In the genomic region with DNA sequence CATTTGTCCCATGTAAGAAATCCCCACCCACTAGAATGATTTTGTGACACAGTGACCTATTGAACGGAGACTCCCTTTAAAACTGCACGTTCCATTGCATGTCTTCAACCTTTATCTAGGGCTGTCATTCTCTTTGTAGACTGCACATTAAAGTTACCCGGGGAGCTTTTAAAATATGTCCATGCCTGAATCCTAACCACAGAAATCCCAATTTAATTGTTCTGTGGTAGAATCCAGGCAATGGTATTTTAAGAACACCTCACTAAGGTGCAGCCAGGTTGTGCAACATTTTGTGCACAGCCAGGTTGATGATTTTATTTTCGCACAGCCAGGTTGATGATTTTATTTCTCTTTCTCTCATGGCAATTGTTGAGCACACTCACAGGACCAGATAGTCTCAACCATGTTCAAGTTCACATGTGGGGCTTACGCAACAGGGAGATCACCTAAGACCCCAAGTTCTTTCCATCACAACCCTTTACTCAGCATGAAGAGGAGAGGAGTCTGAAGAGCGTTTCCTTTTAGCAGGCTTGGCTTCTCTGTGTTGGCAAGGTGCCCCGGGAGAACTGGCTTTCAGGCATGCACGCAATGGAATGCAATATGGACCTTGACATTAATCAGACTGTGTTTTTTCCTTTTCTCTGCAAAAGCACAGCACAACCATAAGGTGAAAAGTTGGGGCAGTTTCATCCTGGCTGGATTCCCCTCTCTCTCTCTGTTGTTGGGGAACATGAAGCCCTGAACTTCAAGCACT, we compare ENCODE assay signal across 11 cellular contexts.
DNase-seq lines count a peak whose midpoint lies in the region; TF ChIP-seq lines count a peak whose summit lies in the region.
"Had no signal": no experiment of that assay in that cellular context is flagged by ENCODE, and none has a peak within 500 bp of the region (broad histone marks: within the 10 kb centered on the region; RNA-seq: fewer than 3 reads in every experiment).

No MANE protein-coding gene starts in this region.

- H3K36me3 ChIP-seq in BE2C, result no peaks in the 10 kb centered on the region

- no peaks in the 10 kb centered on the region for H3K4me1 ChIP-seq in BE2C
- H3K4me1 ChIP-seq: parathyroid adenoma had no signal

- POLR2A ChIA-PET in activated CD4-positive, alpha-beta T cell treated with anti-CD3 and anti-CD28 coated beads, Interleukin-2, amount 10 ng/mL, durations not matched to agents 7 days and 5 days (lab: Charles Lee), result no interaction called here

- CTCF ChIA-PET in activated CD4-positive, alpha-beta T cell treated with anti-CD3 and anti-CD28 coated beads, Interleukin-2, amount 10 ng/mL, durations not matched to agents 7 days and 5 days (lab: Charles Lee), result no interaction called here

- H3K4me3 ChIP-seq in BE2C (ENCODE audit: low read depth, low read length), result no peak overlapping the region
- no peak overlapping the region for H3K4me3 ChIP-seq in fibroblast of the aortic adventitia (ENCODE audit: low read depth, low read length)

- H3K4me3 Mint-ChIP-seq in nephron progenitor cell, result peak overlapping the region; percentile 14
- no peak overlapping the region for H3K4me3 Mint-ChIP-seq in activated CD4-positive, alpha-beta T cell treated with anti-CD3 and anti-CD28 coated beads, Interleukin-2, amount 10 ng/mL, durations not matched to agents 7 days and 5 days
- H3K4me3 Mint-ChIP-seq: stimulated activated effector memory CD8-positive, alpha-beta T cell treated with anti-CD3 and anti-CD28 coated beads, Interleukin-12 subunit alpha, Interleukin-12 subunit beta, amount 100 ng/mL, for 72 hours had no signal

- H3K27me3 ChIP-seq in BE2C, result no peaks in the 10 kb centered on the region

- peaks cover 50% of the 10 kb centered on the region for H3K4me1 Mint-ChIP-seq in nephron progenitor cell
- no peaks in the 10 kb centered on the region for H3K4me1 Mint-ChIP-seq in activated CD4-positive, alpha-beta T cell treated with anti-CD3 and anti-CD28 coated beads, Interleukin-2, amount 10 ng/mL, durations not matched to agents 7 days and 5 days
- H3K4me1 Mint-ChIP-seq: stimulated activated effector memory CD8-positive, alpha-beta T cell treated with anti-CD3 and anti-CD28 coated beads, Interleukin-12 subunit alpha, Interleukin-12 subunit beta, amount 100 ng/mL, for 72 hours had no signal

- TF ChIP-seq CTCF in BE2C (IDR thresholded peaks at IDR 0.05; ENCODE audit: low read depth, low read length) (no peak), fibroblast of the aortic adventitia (IDR thresholded peaks at IDR 0.05; ENCODE audit: insufficient read depth, low read length) (peak; percentile 15), nephron progenitor cell (IDR thresholded peaks at IDR 0.05) (no peak)

- peak overlapping the region; percentile 73 for H3K27ac Mint-ChIP-seq in nephron progenitor cell
- no peak overlapping the region for H3K27ac Mint-ChIP-seq in activated CD4-positive, alpha-beta T cell treated with anti-CD3 and anti-CD28 coated beads, Interleukin-2, amount 10 ng/mL, durations not matched to agents 7 days and 5 days
- H3K27ac Mint-ChIP-seq: stimulated activated effector memory CD8-positive, alpha-beta T cell treated with anti-CD3 and anti-CD28 coated beads, Interleukin-12 subunit alpha, Interleukin-12 subunit beta, amount 100 ng/mL, for 72 hours had no signal

- no peaks in the 10 kb centered on the region for H3K9me3 ChIP-seq in BE2C

- H3K9me3 Mint-ChIP-seq in nephron progenitor cell, result no peaks in the 10 kb centered on the region
- no peaks in the 10 kb centered on the region for H3K9me3 Mint-ChIP-seq in activated CD4-positive, alpha-beta T cell treated with anti-CD3 and anti-CD28 coated beads, Interleukin-2, amount 10 ng/mL, durations not matched to agents 7 days and 5 days

- DNase-seq in BE2C (peak; percentile 17), RPMI7951 (ENCODE audit: low read depth) (peak; percentile 57), fibroblast of the aortic adventitia (ENCODE audit: low read depth) (peak; percentile 91), nephron progenitor cell (no peak), NCI-H1930 (lab: John Stamatoyannopoulos, UW) (no peak), hypothalamus (lab: John Stamatoyannopoulos, UW) (no peak), GM19238 (ENCODE audit: insufficient read length, low spot score) (no peak)
- DNase-seq in activated CD4-positive, alpha-beta T cell treated with anti-CD3 and anti-CD28 coated beads, Interleukin-2, amount 10 ng/mL, durations not matched to agents 7 days and 5 days, result no peak
- DNase-seq: NCI-H2107 had no signal

- no peaks in the 10 kb centered on the region for H3K27me3 Mint-ChIP-seq in nephron progenitor cell (ENCODE audit: low read depth, poor library complexity)
- no peaks in the 10 kb centered on the region for H3K27me3 Mint-ChIP-seq in activated CD4-positive, alpha-beta T cell treated with anti-CD3 and anti-CD28 coated beads, Interleukin-2, amount 10 ng/mL, durations not matched to agents 7 days and 5 days

- no peaks in the 10 kb centered on the region for H3K36me3 Mint-ChIP-seq in nephron progenitor cell (ENCODE audit: low read depth)
- no peaks in the 10 kb centered on the region for H3K36me3 Mint-ChIP-seq in activated CD4-positive, alpha-beta T cell treated with anti-CD3 and anti-CD28 coated beads, Interleukin-2, amount 10 ng/mL, durations not matched to agents 7 days and 5 days (ENCODE audit: low read depth)
- H3K36me3 Mint-ChIP-seq: stimulated activated effector memory CD8-positive, alpha-beta T cell treated with anti-CD3 and anti-CD28 coated beads, Interleukin-12 subunit alpha, Interleukin-12 subunit beta, amount 100 ng/mL, for 72 hours had no signal

Comparison
In these comparisons a context has a peak if more than half of its experiments do, and no peak if none do; other contexts are left out.
1. DNase-seq: peak in BE2C (single experiment), RPMI7951 (single experiment) and fibroblast of the aortic adventitia (single experiment); none in nephron progenitor cell (single experiment), NCI-H1930 (0 of 2), hypothalamus (0 of 51), GM19238 (single experiment) and activated CD4-positive, alpha-beta T cell treated with anti-CD3 and anti-CD28 coated beads, Interleukin-2, amount 10 ng/mL, durations not matched to agents 7 days and 5 days (single experiment).